In genomic region chr3:46730819-46731218, GRCh38 we compare ENCODE assay signal across 12 cellular contexts. TPM values are rescaled to one million over a fixed set of nuclear protein-coding genes. Genes with fewer than 3 reads are reported as not detected.
"Had no signal": no experiment of that assay in that cellular context is flagged by ENCODE, and none has a peak within 500 bp of the region (broad histone marks: within the 10 kb centered on the region; RNA-seq: fewer than 3 reads in every experiment).

No MANE protein-coding gene starts in this region.

- H3K36me3 ChIP-seq: HAP-1 had no signal

- DNase-seq: GM23248, GOT3, H7, HFFc6, IMR-90, KG1 had no signal

- H3K4me3 ChIP-seq: GM23248, HAP-1, K562 had no signal

- H3K9ac ChIP-seq: GM23248 had no signal

- H2AFZ ChIP-seq: GM23248 had no signal

- H3K9me3 ChIP-seq: HAP-1 had no signal

- ATAC-seq: HCT116, K562 had no signal

- H3K27ac ChIP-seq: GM23248 had no signal

- FAIRE-seq: HTR-8/SVneo, K562 had no signal

RNA-seq across cellular contexts. Expression of gene PRSS50, which starts 13.2 kb away (rescaled TPM):
- total RNA-seq: GM23248, H4, HFFc6, HT-29, IMR-90, K562 had no signal
- polyA plus RNA-seq: GM23248, IMR-90 had no signal

RNA-seq across cellular contexts. Expression of gene TMIE, which starts 29.6 kb away (rescaled TPM):
- total RNA-seq: H4, HFFc6, IMR-90, K562 had no signal
- polyA plus RNA-seq: GM23248, K562 had no signal
